Comparison of ENCODE assay signal across 13 cellular contexts in genomic region chr14:75231320-75231719, GRCh38. TPM values are rescaled to one million over a fixed set of nuclear protein-coding genes. Genes with fewer than 3 reads are reported as not detected.
A peak's percentile ranks its signal among the peaks of the same experiment; 100 is the strongest.
DNase-seq lines count a peak whose midpoint lies in the region; ATAC-seq, FAIRE-seq and TF ChIP-seq lines count a peak whose summit lies in the region.
"Had no signal": no experiment of that assay in that cellular context is flagged by ENCODE, and none has a peak within 500 bp of the region (broad histone marks: within the 10 kb centered on the region; RNA-seq: fewer than 3 reads in every experiment).

No MANE protein-coding gene starts in this region.

- TF ChIP-seq CTCF in GM12878 (IDR thresholded peaks at IDR 0.05 in 2 of 3, conservative IDR thresholded peaks at IDR 0.05 in 1 of 3; ENCODE audit: control insufficient read depth in 2 of 3, extremely low read depth in 1 of 3, insufficient read depth in 1 of 3, low read depth in 3 of 3, low read length in 3 of 3) (no peak), left lung (IDR thresholded peaks at IDR 0.05) (no peak), adrenal gland (IDR thresholded peaks at IDR 0.05) (no peak), lower lobe of right lung (IDR thresholded peaks at IDR 0.05) (no peak)

- TF ChIP-seq POLR2A in GM12878 (IDR thresholded peaks at IDR 0.05; ENCODE audit: low read depth, low read length) (no peak), adrenal gland (IDR thresholded peaks at IDR 0.05) (no peak)

- no peaks in the 10 kb centered on the region for H3K79me2 ChIP-seq in GM12878 (ENCODE audit: control insufficient read depth, insufficient read depth, low read length)

- peaks cover 59% of the 10 kb centered on the region for H3K4me1 Mint-ChIP-seq in stimulated activated naive CD8-positive, alpha-beta T cell treated with anti-CD3 and anti-CD28 coated beads, Interleukin-15, amount 100 ng/mL, for 72 hours

- peak; percentile 75 for FAIRE-seq in GM12878 (lab: Jason Lieb, UNC)

- POLR2A ChIA-PET in GM12878 (lab: Charles Lee), result no interaction called here

- no peaks in the 10 kb centered on the region for H3K27me3 ChIP-seq in GM12878 (replicated peaks in 1 of 2; ENCODE audit: control insufficient read depth in 2 of 2, insufficient read depth in 2 of 2, low read length in 1 of 2)
- H3K27me3 ChIP-seq in left lung, result no peaks in the 10 kb centered on the region
- no peaks in the 10 kb centered on the region for H3K27me3 ChIP-seq in adrenal gland
- no peaks in the 10 kb centered on the region for H3K27me3 ChIP-seq in lower lobe of right lung (ENCODE audit: low read depth)

- in situ Hi-C loops in GM12878 (cut with MboI), result no loop called here

- H3K27ac Mint-ChIP-seq in stimulated activated naive CD8-positive, alpha-beta T cell treated with anti-CD3 and anti-CD28 coated beads, Interleukin-15, amount 100 ng/mL, for 72 hours, result no peak overlapping the region

- BruUV-seq in GM12878 (replicated peaks; lab: Mats Ljungman, UMichigan), result no TSS peak

- SMC1A ChIA-PET in GM12878 (lab: Charles Lee; ENCODE audit: uncharacterized antibody, unreplicated experiment), result interaction anchor here (1.1 to 1.3 kb wide), 2 partner anchors 20 to 47 kb away, joined by 4 to 5 read pairs; no protein-coding TSS in a partner anchor

- H3K9me3 Mint-ChIP-seq in stimulated activated naive CD8-positive, alpha-beta T cell treated with anti-CD3 and anti-CD28 coated beads, Interleukin-15, amount 100 ng/mL, for 72 hours, result no peaks in the 10 kb centered on the region
- H3K9me3 Mint-ChIP-seq: endodermal cell had no signal

- peak; percentile 56 to 60; a peak in 2 of 4 replicates for TF ChIP-seq EP300 in GM12878 (IDR thresholded peaks at IDR 0.05; ENCODE audit: borderline replicate concordance in 1 of 2, control insufficient read depth in 1 of 2, low read depth in 2 of 2, low read length in 2 of 2)

- 58% methylated on average over 2 of the region's 2 CpGs for WGBS in GM12878 (ENCODE audit: insufficient coverage, insufficient replicate concordance, low lambda C conversion rate, missing lambda C conversion rate)
- 44 to 96% (median 78%) methylated on average over 2 of the region's 2 CpGs for WGBS in adrenal gland, 4 donors

- CTCF ChIA-PET in GM12878 (lab: Yijun Ruan, JAX), result interaction anchor here (1.3 to 1.7 kb wide), 2 partner anchors 66 to 90 kb away, joined by 3 to 4 read pairs; no protein-coding TSS in a partner anchor

- peaks cover 30% of the 10 kb centered on the region for H3K27me3 Mint-ChIP-seq in stimulated activated naive CD8-positive, alpha-beta T cell treated with anti-CD3 and anti-CD28 coated beads, Interleukin-15, amount 100 ng/mL, for 72 hours

- no peaks in the 10 kb centered on the region for H3K36me3 ChIP-seq in GM12878 (ENCODE audit: control insufficient read depth in 2 of 2, insufficient read depth in 2 of 2, low read length in 1 of 2)
- no peaks in the 10 kb centered on the region for H3K36me3 ChIP-seq in left lung
- H3K36me3 ChIP-seq in adrenal gland (replicated peaks in 1 of 2), result no peaks in the 10 kb centered on the region
- no peaks in the 10 kb centered on the region for H3K36me3 ChIP-seq in lower lobe of right lung

- no peak overlapping the region for H3K27ac ChIP-seq in GM12878 (ENCODE audit: control insufficient read depth, insufficient read depth)
- no peak overlapping the region for H3K27ac ChIP-seq in left lung
- no peak overlapping the region for H3K27ac ChIP-seq in adrenal gland
- no peak overlapping the region for H3K27ac ChIP-seq in lower lobe of right lung

- no peak overlapping the region for H3K4me2 ChIP-seq in GM12878 (ENCODE audit: control insufficient read depth, insufficient read depth)

- no peak overlapping the region for H3K9ac ChIP-seq in GM12878 (ENCODE audit: control insufficient read depth, insufficient read depth, low read length)

- H3K4me3 ChIP-seq in GM12878, result no peak overlapping the region
- H3K4me3 ChIP-seq in left lung, result no peak overlapping the region
- H3K4me3 ChIP-seq in adrenal gland, result no peak overlapping the region
- H3K4me3 ChIP-seq in lower lobe of right lung, result no peak overlapping the region

- DNase-seq in GM12878 (ENCODE audit: low read depth, low spot score) (no peak), left lung (no peak), adrenal gland (no peak), lower lobe of right lung (no peak), left colon (no peak)
- DNase-seq in stimulated activated naive CD8-positive, alpha-beta T cell treated with anti-CD3 and anti-CD28 coated beads, Interleukin-15, amount 100 ng/mL, for 72 hours, result no peak
- DNase-seq: Caco-2; endodermal cell; NCI-H1436; NCI-H748 treated with DMSO at 0.1 percent for 48 hours; stimulated activated CD4-positive, alpha-beta T cell treated with anti-CD3 and anti-CD28 coated beads, Interleukin-4, amount 100 ng/mL, for 4 hours had no signal

- intact Hi-C loops in GM12878 (cut with micrococcal nuclease; ENCODE audit: unreplicated experiment), result loop anchor here (2.0 to 5.0 kb wide), 2 partner anchors 17 to 94 kb away; no protein-coding TSS in a partner anchor
- intact Hi-C loops in left lung (cut with DNase I), result loop anchor here in 1 of 2 donors (10.0 kb wide), 1 partner anchor 47 kb away; no protein-coding TSS in a partner anchor
- intact Hi-C loops in adrenal gland (cut with DNase I), result no loop called here
- intact Hi-C loops in lower lobe of right lung (cut with DNase I), result no loop called here
- intact Hi-C loops in left colon (cut with DNase I, micrococcal nuclease), result no loop called here

- no peak for TF ChIP-seq RAD21 in GM12878 (IDR thresholded peaks at IDR 0.05; ENCODE audit: insufficient read depth, low read depth, low read length)

- RAD21 ChIA-PET in GM12878 (lab: Charles Lee; ENCODE audit: unreplicated experiment), result no interaction called here

- ATAC-seq in GM18867 (IDR thresholded peaks at IDR 0.05; ENCODE audit: unreplicated experiment), result peak; percentile 44
- ATAC-seq in HG03066 (IDR thresholded peaks at IDR 0.05; ENCODE audit: low read depth, unreplicated experiment), result peak; percentile 51
- peak; percentile 80 for ATAC-seq in GM12878
- peak; percentile 57 for ATAC-seq in stimulated activated naive CD8-positive, alpha-beta T cell treated with anti-CD3 and anti-CD28 coated beads, Interleukin-15, amount 100 ng/mL, for 72 hours
- no peak for ATAC-seq in left lung
- no peak for ATAC-seq in lower lobe of right lung
- no peak for ATAC-seq in left colon

- no peaks in the 10 kb centered on the region for H3K9me3 ChIP-seq in GM12878 (replicated peaks; ENCODE audit: control insufficient read depth, insufficient read depth, low read length)
- H3K9me3 ChIP-seq in left lung, result no peaks in the 10 kb centered on the region
- H3K9me3 ChIP-seq in adrenal gland (replicated peaks in 1 of 3), result no peaks in the 10 kb centered on the region
- no peaks in the 10 kb centered on the region for H3K9me3 ChIP-seq in lower lobe of right lung
- H3K9me3 ChIP-seq: Caco-2 had no signal

- H2AFZ ChIP-seq in GM12878 (ENCODE audit: control insufficient read depth, low read depth, low read length), result no peak overlapping the region

- H3K4me1 ChIP-seq in GM12878 (ENCODE audit: control insufficient read depth, insufficient read depth, low read length) (peaks cover 37% of the 10 kb centered on the region), left lung (peaks cover 11 to 51% of the 10 kb centered on the region in 2 donors), adrenal gland (replicated peaks in 1 of 2) (no peaks in the 10 kb centered on the region), lower lobe of right lung (peaks cover 33% of the 10 kb centered on the region)

- H4K20me1 ChIP-seq in GM12878 (ENCODE audit: control insufficient read depth, insufficient read depth), result no peaks in the 10 kb centered on the region

- no peak overlapping the region for H3K4me3 Mint-ChIP-seq in stimulated activated naive CD8-positive, alpha-beta T cell treated with anti-CD3 and anti-CD28 coated beads, Interleukin-15, amount 100 ng/mL, for 72 hours
- H3K4me3 Mint-ChIP-seq: endodermal cell had no signal

RNA-seq across cellular contexts. Expression of gene FOS, which starts 47.3 kb away (rescaled TPM):
- 5.1 and 5.7 TPM in 2 replicates for total RNA-seq in GM12878 (2013; cell fraction: nucleolus; rRNA removed)
- total RNA-seq in GM12878 (2014; rRNA removed) (0.05 and 0.40 TPM in 2 replicates), GM12878 (2014; rRNA removed; fragmentation: Illumina TruSeq; extraction: Trizol) (0.09 and 0.13 TPM in 2 replicates), GM12878 (2021) (0.43 and 0.64 TPM in 2 replicates), left lung (100 to 1,000 TPM in 1 of 2 donors, 10 to 100 TPM in 1; 92.2 to 264 TPM), adrenal gland (100 to 1,000 TPM in 5 of 8 donors, 10 to 100 TPM in 3; 47.9 to 393 (median 152) TPM), lower lobe of right lung (302 TPM), left colon (100 to 1,000 TPM; 220 to 877 TPM)
- polyA plus RNA-seq in GM12878 (2011; ENCODE audit: low read depth), result 0.64 TPM
- polyA plus RNA-seq in GM12878 (2011; rRNA removed) (0.95 TPM in 2 replicates), GM12878 (2014; fragmentation: Illumina TruSeq; extraction: Trizol) (0.10 TPM in 1 of 2 replicates, not detected in the other), GM12878 (2014; fragmentation: Nextera tagmentation; extraction: Ambion mirVana) (under 1 TPM; 0.02 to 0.13 TPM), GM12878 (2014; rRNA removed) (0.10 and 0.36 TPM in 2 replicates), GM12878 (2016; fragmentation: Nextera tagmentation; extraction: Ambion mirVana) (under 1 TPM; 0.67 to 0.75 TPM), adrenal gland (100 to 1,000 TPM in 2 of 3 donors, 10 to 100 TPM in 1; 63.2 to 129 (median 107) TPM)
- polyA plus RNA-seq in GM12878 (2011; cell fraction: cytosol; rRNA removed), result 1.1 and 1.4 TPM in 2 replicates
- 7.4 and 8.9 TPM in 2 replicates for polyA plus RNA-seq in GM12878 (2011; cell fraction: nucleus; rRNA removed)
- 0.54 and 1.5 TPM in 2 replicates for polyA plus RNA-seq in GM12878 (2012)
- polyA minus RNA-seq in GM12878 (2011; rRNA and poly(A)+ RNA removed), result 1.6 and 4.9 TPM in 2 replicates
- polyA minus RNA-seq in GM12878 (2011; cell fraction: cytosol; rRNA and poly(A)+ RNA removed), result 3.4 and 4.5 TPM in 2 replicates
- polyA minus RNA-seq in GM12878 (2011; cell fraction: nucleus; rRNA and poly(A)+ RNA removed), result 17.4 and 22.5 TPM in 2 replicates

RNA-seq across cellular contexts. Expression of gene TMED10, which starts 54.9 kb away (rescaled TPM):
- 138 and 145 TPM in 2 replicates for total RNA-seq in GM12878 (2013; cell fraction: nucleolus; rRNA removed)
- 99.8 and 107 TPM in 2 replicates for total RNA-seq in GM12878 (2014; rRNA removed)
- 106 and 109 TPM in 2 replicates for total RNA-seq in GM12878 (2014; rRNA removed; fragmentation: Illumina TruSeq; extraction: Trizol)
- 147 and 161 TPM in 2 replicates for total RNA-seq in GM12878 (2021)
- polyA plus RNA-seq in GM12878 (2011; ENCODE audit: low read depth), result 99.6 TPM
- 199 and 223 TPM in 2 replicates for polyA plus RNA-seq in GM12878 (2011; rRNA removed)
- polyA plus RNA-seq in GM12878 (2011; cell fraction: cytosol; rRNA removed), result 154 and 164 TPM in 2 replicates
- polyA plus RNA-seq in GM12878 (2011; cell fraction: nucleus; rRNA removed), result 56.4 and 83.3 TPM in 2 replicates
- polyA plus RNA-seq in GM12878 (2012), result 95.7 and 127 TPM in 2 replicates
- polyA plus RNA-seq in GM12878 (2014; fragmentation: Illumina TruSeq; extraction: Trizol), result 169 and 214 TPM in 2 replicates
- polyA plus RNA-seq in GM12878 (2014; fragmentation: Nextera tagmentation; extraction: Ambion mirVana), result 100 to 1,000 TPM; 150 to 270 TPM
- polyA plus RNA-seq in GM12878 (2014; rRNA removed), result 115 and 121 TPM in 2 replicates
- polyA plus RNA-seq in GM12878 (2016; fragmentation: Nextera tagmentation; extraction: Ambion mirVana), result 100 to 1,000 TPM; 244 to 254 TPM
- polyA minus RNA-seq in GM12878 (2011; rRNA and poly(A)+ RNA removed), result 340 and 413 TPM in 2 replicates
- polyA minus RNA-seq in GM12878 (2011; cell fraction: cytosol; rRNA and poly(A)+ RNA removed), result 110 and 126 TPM in 2 replicates
- polyA minus RNA-seq in GM12878 (2011; cell fraction: nucleus; rRNA and poly(A)+ RNA removed), result 38.0 and 52.0 TPM in 2 replicates
- total RNA-seq in left lung, result 100 to 1,000 TPM; 338 to 391 TPM
- total RNA-seq in adrenal gland, result 100 to 1,000 TPM; 156 to 509 (median 319) TPM
- polyA plus RNA-seq in adrenal gland, result 100 to 1,000 TPM in 1 of 3 donors, 10 to 100 TPM in 2; 33.7 to 532 (median 65.3) TPM
- total RNA-seq in lower lobe of right lung, result 286 TPM
- total RNA-seq in left colon, result 100 to 1,000 TPM; 333 to 360 TPM

Comparison
In these comparisons a context has a peak if more than half of its experiments do, and no peak if none do; other contexts are left out.
1. ATAC-seq: peak in GM18867 (single experiment), HG03066 (single experiment), GM12878 (single experiment) and stimulated activated naive CD8-positive, alpha-beta T cell treated with anti-CD3 and anti-CD28 coated beads, Interleukin-15, amount 100 ng/mL, for 72 hours (single experiment); none in left lung (single experiment), lower lobe of right lung (0 of 2) and left colon (single experiment).
2. RNA of gene FOS, which starts 47.3 kb away (total RNA-seq): 220 to 877 TPM in left colon, 302 TPM in lower lobe of right lung (single experiment), 92.2 to 264 TPM in left lung and 47.9 to 393 TPM in adrenal gland; 0.05 to 5.7 TPM in GM12878; every median in the first group is over 4 times any median in the second.